9 cellular contexts compared by ENCODE assay signal in the genomic region with DNA sequence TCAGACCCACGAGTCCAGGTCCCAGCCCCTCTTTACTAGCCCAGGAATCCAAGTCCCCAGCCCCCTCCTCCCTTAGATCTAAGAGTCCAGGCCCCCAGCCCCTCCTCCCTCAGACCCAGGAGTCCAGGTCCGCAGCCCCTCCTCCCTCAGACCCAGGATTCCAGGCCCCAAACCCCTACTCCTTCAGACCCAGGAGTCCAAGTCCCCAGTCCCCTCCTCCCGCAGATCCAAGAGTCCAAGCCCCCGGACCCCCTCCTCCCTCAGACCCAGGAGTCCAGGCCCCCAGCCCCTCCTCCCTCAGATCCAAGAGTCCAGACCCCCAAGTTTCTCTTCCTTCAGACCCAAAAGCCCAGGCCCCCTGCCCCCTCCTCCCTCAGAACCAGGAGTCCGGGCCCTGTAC. TPM values are rescaled to one million over a fixed set of nuclear protein-coding genes. Genes with fewer than 3 reads are reported as not detected.
A peak's percentile ranks its signal among the peaks of the same experiment; 100 is the strongest.
DNase-seq lines count a peak whose midpoint lies in the region; ATAC-seq lines count a peak whose summit lies in the region.
"Had no signal": no experiment of that assay in that cellular context is flagged by ENCODE, and none has a peak within 500 bp of the region (broad histone marks: within the 10 kb centered on the region; RNA-seq: fewer than 3 reads in every experiment).

No MANE protein-coding gene starts in this region.

- H3K36me3 ChIP-seq in mucosa of rectum (ENCODE audit: control insufficient read depth in 2 of 2, insufficient read depth in 2 of 2, low read length in 2 of 2) (peaks cover 5 to 6% of the 10 kb centered on the region in 2 donors), aorta (ENCODE audit: control insufficient read depth in 1 of 2, insufficient read depth in 2 of 2, low read length in 1 of 2) (no peaks in the 10 kb centered on the region)

- 40 to 46% methylated on average over 5 of the region's 5 CpGs for WGBS in aorta, 2 donors

- H3K36me3 Mint-ChIP-seq in stimulated activated naive CD8-positive, alpha-beta T cell treated with anti-CD3 and anti-CD28 coated beads, Interleukin-15, Interleukin-2, amounts not matched to agents 100 ng/mL and 50 ng/mL, for 24 hours (ENCODE audit: low read depth), result peaks cover 18% of the 10 kb centered on the region
- peaks cover 12% of the 10 kb centered on the region for H3K36me3 Mint-ChIP-seq in central memory CD8-positive, alpha-beta T cell (ENCODE audit: insufficient read depth)

- H3K9me3 ChIP-seq in mucosa of rectum (ENCODE audit: control insufficient read depth in 2 of 2, low read length in 2 of 2) (no peaks in the 10 kb centered on the region), aorta (ENCODE audit: control insufficient read depth, low read length) (no peaks in the 10 kb centered on the region)

- H3K27me3 Mint-ChIP-seq in stimulated activated naive CD8-positive, alpha-beta T cell treated with anti-CD3 and anti-CD28 coated beads, Interleukin-15, Interleukin-2, amounts not matched to agents 100 ng/mL and 50 ng/mL, for 24 hours, result peaks cover 11% of the 10 kb centered on the region
- H3K27me3 Mint-ChIP-seq in central memory CD8-positive, alpha-beta T cell, result peaks cover 1% of the 10 kb centered on the region

- H3K4me1 Mint-ChIP-seq in stimulated activated naive CD8-positive, alpha-beta T cell treated with anti-CD3 and anti-CD28 coated beads, Interleukin-15, Interleukin-2, amounts not matched to agents 100 ng/mL and 50 ng/mL, for 24 hours (ENCODE audit: low read depth), result peaks cover 27% of the 10 kb centered on the region
- H3K4me1 Mint-ChIP-seq in central memory CD8-positive, alpha-beta T cell, result peaks cover 35% of the 10 kb centered on the region

- H3K9me3 Mint-ChIP-seq in stimulated activated naive CD8-positive, alpha-beta T cell treated with anti-CD3 and anti-CD28 coated beads, Interleukin-15, Interleukin-2, amounts not matched to agents 100 ng/mL and 50 ng/mL, for 24 hours, result no peaks in the 10 kb centered on the region
- H3K9me3 Mint-ChIP-seq in central memory CD8-positive, alpha-beta T cell, result no peaks in the 10 kb centered on the region

- peak overlapping the region; percentile 88 for H3K4me3 Mint-ChIP-seq in stimulated activated naive CD8-positive, alpha-beta T cell treated with anti-CD3 and anti-CD28 coated beads, Interleukin-15, Interleukin-2, amounts not matched to agents 100 ng/mL and 50 ng/mL, for 24 hours
- peak overlapping the region; percentile 84 for H3K4me3 Mint-ChIP-seq in central memory CD8-positive, alpha-beta T cell

- peak overlapping the region; percentile 93 for H3K27ac Mint-ChIP-seq in stimulated activated naive CD8-positive, alpha-beta T cell treated with anti-CD3 and anti-CD28 coated beads, Interleukin-15, Interleukin-2, amounts not matched to agents 100 ng/mL and 50 ng/mL, for 24 hours
- peak overlapping the region; percentile 82 for H3K27ac Mint-ChIP-seq in central memory CD8-positive, alpha-beta T cell (ENCODE audit: low read depth)

- H3K4me1 ChIP-seq in mucosa of rectum (ENCODE audit: control insufficient read depth in 2 of 2, insufficient read depth in 2 of 2, low read length in 2 of 2) (peaks cover 10 to 20% of the 10 kb centered on the region in 2 donors), aorta (ENCODE audit: control insufficient read depth in 1 of 2, insufficient read depth in 2 of 2, low read length in 2 of 2) (no peaks in the 10 kb centered on the region)

- no peak for DNase-seq in stimulated activated naive CD8-positive, alpha-beta T cell treated with anti-CD3 and anti-CD28 coated beads, Interleukin-15, Interleukin-2, amounts not matched to agents 100 U/mL and 50 U/mL, for 24 hours
- no peak for DNase-seq in central memory CD8-positive, alpha-beta T cell (ENCODE audit: low spot score in 2 of 2)
- DNase-seq in aorta, result no peak
- DNase-seq in mucosa of gallbladder (ENCODE audit: low spot score), result no peak
- DNase-seq in globus pallidus (ENCODE audit: low spot score), result no peak

- intact Hi-C loops in aorta (cut with DNase I), result loop anchor here in 1 of 2 donors (5.0 kb wide), 1 partner anchor 337 kb away; a partner anchor contains a TSS

- peak overlapping the region; percentile 77 to 92 for H3K27ac ChIP-seq in mucosa of rectum (ENCODE audit: low read depth in 2 of 2, low read length in 2 of 2)
- peak overlapping the region in 1 of 2 donors; percentile 69 for H3K27ac ChIP-seq in aorta (ENCODE audit: low read depth in 1 of 2, low read length in 2 of 2)

- H3K27me3 ChIP-seq in mucosa of rectum (ENCODE audit: control insufficient read depth in 2 of 2, insufficient read depth in 2 of 2, low read length in 2 of 2) (no peaks in the 10 kb centered on the region), aorta (ENCODE audit: control insufficient read depth in 1 of 2, insufficient read depth in 2 of 2, low read length in 1 of 2) (no peaks in the 10 kb centered on the region)

- H3K9ac ChIP-seq in mucosa of rectum (ENCODE audit: low read depth in 1 of 2, low read length in 2 of 2), result peak overlapping the region; percentile 88 to 98

- peak overlapping the region; percentile 70 to 91 for H3K4me3 ChIP-seq in mucosa of rectum (ENCODE audit: low read length in 2 of 2)
- peak overlapping the region; percentile 6 to 10 for H3K4me3 ChIP-seq in aorta (ENCODE audit: low read length in 2 of 2)

- no peak for ATAC-seq in stimulated activated naive CD8-positive, alpha-beta T cell treated with anti-CD3 and anti-CD28 coated beads, Interleukin-15, Interleukin-2, amounts not matched to agents 100 U/mL and 50 U/mL, for 24 hours
- ATAC-seq in central memory CD8-positive, alpha-beta T cell (replicated peaks; ENCODE audit: extremely low read depth, poor library complexity, severe bottlenecking), result no peak
- ATAC-seq in aorta (ENCODE audit: low FRiP score), result no peak
- ATAC-seq in GM18907 (IDR thresholded peaks at IDR 0.05; ENCODE audit: unreplicated experiment), result no peak

RNA-seq across cellular contexts. Expression of a gene that starts 11.5 kb away (rescaled TPM):
- total RNA-seq in aorta (10 to 100 TPM; 37.3 to 53.0 TPM), mucosa of gallbladder (29.3 TPM)
- polyA plus RNA-seq in aorta, result 100 to 1,000 TPM in 1 of 2 donors, 10 to 100 TPM in 1; 21.3 to 103 TPM

RNA-seq across cellular contexts. Expression of a gene that starts 19.2 kb away (rescaled TPM):
- total RNA-seq in aorta (1 to 10 TPM; 4.6 to 5.4 TPM), mucosa of gallbladder (0.12 TPM)
- not detected for polyA plus RNA-seq in aorta
- total RNA-seq: HT1080 had no signal

RNA-seq across cellular contexts. Expression of a gene that starts 47.1 kb away (rescaled TPM):
- 10 to 100 TPM; 19.0 to 37.1 TPM for total RNA-seq in aorta
- polyA plus RNA-seq in aorta, result 10 to 100 TPM in 1 of 2 donors, under 1 TPM in 1; 0.77 to 13.5 TPM
- 9.3 TPM for total RNA-seq in mucosa of gallbladder

RNA-seq across cellular contexts. Expression of a gene that starts 56.4 kb away (rescaled TPM):
- total RNA-seq in aorta, result 1 to 10 TPM; 2.7 to 3.9 TPM
- polyA plus RNA-seq in aorta, result 1 to 10 TPM in 1 of 2 donors, under 1 TPM in 1; 0.18 to 2.6 TPM
- not detected for total RNA-seq in mucosa of gallbladder

RNA-seq across cellular contexts. Expression of a gene that starts 58.0 kb away (rescaled TPM):
- total RNA-seq in aorta (1 to 10 TPM; 4.2 to 5.0 TPM), mucosa of gallbladder (5.9 TPM)
- polyA plus RNA-seq in aorta, result under 1 TPM; 0.20 to 0.38 TPM
